ENCODE assay signal across 1 cellular context in the genomic region with DNA sequence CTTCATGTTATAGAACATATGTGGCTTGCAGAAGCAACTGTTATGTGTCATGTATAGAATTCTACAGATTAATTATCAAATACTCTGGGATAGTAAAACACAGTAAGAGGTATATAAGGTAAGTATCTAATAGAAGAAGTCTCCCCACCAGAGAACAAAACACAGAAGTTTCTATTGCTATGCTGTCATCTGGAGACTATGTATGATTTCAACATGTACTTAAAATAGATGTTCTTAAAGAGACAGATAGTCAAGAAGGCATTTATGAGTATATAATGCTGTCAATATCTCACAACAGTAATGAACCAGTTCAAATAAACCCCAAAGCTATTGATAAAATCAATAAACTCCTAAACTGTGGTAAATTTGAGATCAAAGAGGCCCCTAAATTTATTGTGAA.
TF ChIP-seq lines count a peak whose summit lies in the region.

No MANE protein-coding gene starts in this region.

TF ChIP-seq in K562, 482 proteins besides CTCF, POLR2A, EP300 and RAD21:
- TF ChIP-seq RBFOX2 (IDR thresholded peaks at IDR 0.05; ENCODE audit: low read depth, low read length), result no peak
- no peak for TF ChIP-seq PATZ1 (CRISPR knock-in tag; IDR thresholded peaks at IDR 0.05; ENCODE audit: borderline replicate concordance)
- TF ChIP-seq NCOR1 (IDR thresholded peaks at IDR 0.05), result peak; percentile 17; the same call in 1 of the 2 replicates
- TF ChIP-seq, protein P1, sequence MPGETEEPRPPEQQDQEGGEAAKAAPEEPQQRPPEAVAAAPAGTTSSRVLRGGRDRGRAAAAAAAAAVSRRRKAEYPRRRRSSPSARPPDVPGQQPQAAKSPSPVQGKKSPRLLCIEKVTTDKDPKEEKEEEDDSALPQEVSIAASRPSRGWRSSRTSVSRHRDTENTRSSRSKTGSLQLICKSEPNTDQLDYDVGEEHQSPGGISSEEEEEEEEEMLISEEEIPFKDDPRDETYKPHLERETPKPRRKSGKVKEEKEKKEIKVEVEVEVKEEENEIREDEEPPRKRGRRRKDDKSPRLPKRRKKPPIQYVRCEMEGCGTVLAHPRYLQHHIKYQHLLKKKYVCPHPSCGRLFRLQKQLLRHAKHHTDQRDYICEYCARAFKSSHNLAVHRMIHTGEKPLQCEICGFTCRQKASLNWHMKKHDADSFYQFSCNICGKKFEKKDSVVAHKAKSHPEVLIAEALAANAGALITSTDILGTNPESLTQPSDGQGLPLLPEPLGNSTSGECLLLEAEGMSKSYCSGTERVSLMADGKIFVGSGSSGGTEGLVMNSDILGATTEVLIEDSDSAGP (CRISPR knock-in tag; IDR thresholded peaks at IDR 0.05), result peak; percentile 51; the same call in 1 of the 2 replicates
- no peak for TF ChIP-seq KAT2B (IDR thresholded peaks at IDR 0.05; ENCODE audit: low read depth, low read length)
- TF ChIP-seq NBN (IDR thresholded peaks at IDR 0.05; ENCODE audit: low read depth), result no peak
- TF ChIP-seq NFATC3 (IDR thresholded peaks at IDR 0.05), result no peak
- TF ChIP-seq CEBPG (CRISPR knock-in tag; IDR thresholded peaks at IDR 0.05), result no peak
- no peak for TF ChIP-seq CEBPG (tag; conservative IDR thresholded peaks at IDR 0.05 in 1 of 2, IDR thresholded peaks at IDR 0.05 in 1 of 2)
- TF ChIP-seq, protein P2, sequence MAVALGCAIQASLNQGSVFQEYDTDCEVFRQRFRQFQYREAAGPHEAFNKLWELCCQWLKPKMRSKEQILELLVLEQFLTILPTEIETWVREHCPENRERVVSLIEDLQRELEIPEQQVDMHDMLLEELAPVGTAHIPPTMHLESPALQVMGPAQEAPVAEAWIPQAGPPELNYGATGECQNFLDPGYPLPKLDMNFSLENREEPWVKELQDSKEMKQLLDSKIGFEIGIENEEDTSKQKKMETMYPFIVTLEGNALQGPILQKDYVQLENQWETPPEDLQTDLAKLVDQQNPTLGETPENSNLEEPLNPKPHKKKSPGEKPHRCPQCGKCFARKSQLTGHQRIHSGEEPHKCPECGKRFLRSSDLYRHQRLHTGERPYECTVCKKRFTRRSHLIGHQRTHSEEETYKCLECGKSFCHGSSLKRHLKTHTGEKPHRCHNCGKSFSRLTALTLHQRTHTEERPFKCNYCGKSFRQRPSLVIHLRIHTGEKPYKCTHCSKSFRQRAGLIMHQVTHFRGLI (CRISPR knock-in tag; IDR thresholded peaks at IDR 0.05), result no peak
- no peak for TF ChIP-seq BCOR (IDR thresholded peaks at IDR 0.05)
- TF ChIP-seq ZNF699 (CRISPR knock-in tag; IDR thresholded peaks at IDR 0.05; ENCODE audit: insufficient replicate concordance), result no peak
- TF ChIP-seq KDM1A (IDR thresholded peaks at IDR 0.05), result no peak
- no peak for TF ChIP-seq ELK3 (CRISPR knock-in tag; IDR thresholded peaks at IDR 0.05)
- TF ChIP-seq ZSCAN29 (IDR thresholded peaks at IDR 0.05), result no peak
- no peak for TF ChIP-seq MEF2A (IDR thresholded peaks at IDR 0.05; ENCODE audit: control insufficient read depth, low read depth, low read length)
- no peak for TF ChIP-seq TBL1XR1 (IDR thresholded peaks at IDR 0.05; ENCODE audit: low read length in 2 of 2)
- TF ChIP-seq BDP1 (IDR thresholded peaks at IDR 0.05; ENCODE audit: insufficient read depth, insufficient read length), result no peak
